ENCODE assay signal across 9 cellular contexts in the genomic region with DNA sequence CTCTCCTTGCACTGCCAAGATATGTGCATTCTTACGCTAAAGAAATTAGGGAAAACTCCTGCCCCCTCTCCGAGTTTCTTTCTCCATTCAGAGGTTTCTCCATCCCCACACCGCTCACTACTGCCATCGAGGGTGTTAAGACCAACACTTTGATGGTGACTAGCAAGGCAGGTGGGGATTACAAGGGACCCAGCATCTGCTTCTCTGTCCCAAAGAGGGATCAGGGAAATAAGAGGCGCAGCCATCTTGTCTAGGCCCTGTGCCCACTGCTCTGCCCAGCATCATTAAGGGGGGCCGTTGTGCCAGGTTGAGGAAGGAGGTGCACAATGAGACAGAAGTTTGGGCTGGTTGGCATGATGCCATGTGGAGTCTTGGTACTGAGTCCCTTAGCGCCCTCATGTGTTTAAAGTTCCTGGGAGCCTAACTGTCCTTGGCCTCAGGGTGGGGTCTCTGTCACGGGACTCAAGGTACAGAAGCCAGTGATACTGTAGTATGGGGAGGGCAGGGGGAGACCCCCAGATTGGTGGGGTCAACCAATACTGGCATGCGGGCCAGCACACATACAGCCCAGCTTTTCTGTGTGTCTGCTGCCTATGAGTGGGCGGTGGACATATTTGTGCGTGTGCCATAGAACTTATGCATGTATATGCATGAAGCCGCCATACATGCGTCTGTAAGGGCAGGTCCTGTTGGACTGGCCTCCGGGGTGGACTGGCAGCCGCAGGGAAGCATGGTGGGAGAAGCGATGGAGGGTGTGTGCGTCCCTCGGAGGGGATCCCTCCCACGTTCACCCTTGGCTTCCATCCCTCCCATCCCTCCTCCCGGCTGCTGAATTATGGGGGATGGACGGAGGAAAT. TPM values are rescaled to one million over a fixed set of nuclear protein-coding genes. Genes with fewer than 3 reads are reported as not detected.
DNase-seq lines count a peak whose midpoint lies in the region; ATAC-seq and TF ChIP-seq lines count a peak whose summit lies in the region.
"Had no signal": no experiment of that assay in that cellular context is flagged by ENCODE, and none has a peak within 500 bp of the region (broad histone marks: within the 10 kb centered on the region; RNA-seq: fewer than 3 reads in every experiment).

No MANE protein-coding gene starts in this region.

- TF ChIP-seq POLR2A in Peyer's patch (IDR thresholded peaks at IDR 0.05) = no peak

- H3K27ac ChIP-seq in Peyer's patch (peak overlapping the region in 2 of 4 donors; percentile 90 to 93), muscle layer of colon (ENCODE audit: low read depth, low read length) (no peak overlapping the region)

- H3K9me3 ChIP-seq in Peyer's patch (no peaks in the 10 kb centered on the region), muscle layer of colon (ENCODE audit: low read length) (no peaks in the 10 kb centered on the region)

- H3K27me3 ChIP-seq in Peyer's patch (peaks cover 0 to 45% of the 10 kb centered on the region in 2 donors), muscle layer of colon (ENCODE audit: control insufficient read depth in 1 of 2, insufficient read depth in 2 of 2, low read length in 2 of 2) (peaks cover 52% of the 10 kb centered on the region in 2 donors)

- peaks cover 18 to 67% (median 48%) of the 10 kb centered on the region in 4 donors for H3K4me1 ChIP-seq in Peyer's patch
- H3K4me1 ChIP-seq in muscle layer of colon (ENCODE audit: insufficient read depth, low read length) = peaks cover 45% of the 10 kb centered on the region

- peak in 1 of 6 experiments; percentile 15 for TF ChIP-seq CTCF in Peyer's patch (IDR thresholded peaks at IDR 0.05)
- no peak for TF ChIP-seq CTCF in omental fat pad (IDR thresholded peaks at IDR 0.05)

- DNase-seq in NCI-H1105 treated with DMSO at 0.1 percent for 48 hours (lab: John Stamatoyannopoulos, UW) (peak; percentile 34), NCI-H1105 (lab: John Stamatoyannopoulos, UW) (no peak), H4 (ENCODE audit: low spot score) (peak; percentile 54), Peyer's patch (peak; percentile 34 to 78 (median 59)), cerebellar cortex (ENCODE audit: low spot score) (peak; percentile 65), omental fat pad (ENCODE audit: low spot score) (no peak)

- H3K9ac ChIP-seq in muscle layer of colon (ENCODE audit: low read length) = no peak overlapping the region

- H3K36me3 ChIP-seq in Peyer's patch (no peaks in the 10 kb centered on the region), muscle layer of colon (ENCODE audit: insufficient read depth, low read length) (no peaks in the 10 kb centered on the region)

- peak overlapping the region in 3 of 4 donors; percentile 62 to 75 (median 62) for H3K4me3 ChIP-seq in Peyer's patch
- H3K4me3 ChIP-seq in muscle layer of colon (ENCODE audit: low read depth in 1 of 2, low read length in 2 of 2) = peak overlapping the region; percentile 77 to 94

- ATAC-seq in GM21390 (IDR thresholded peaks at IDR 0.05; ENCODE audit: unreplicated experiment) = no peak
- no peak for ATAC-seq in omental fat pad (ENCODE audit: low FRiP score)

RNA-seq across cellular contexts. Expression of gene EFNA3, which starts 5.5 kb away (rescaled TPM):
- 7.5 and 9.5 TPM in 2 replicates for total RNA-seq in H4 (2014; rRNA removed; shearing (Covaris generic))
- 1 to 10 TPM; 2.3 to 8.7 (median 5.3) TPM for total RNA-seq in Peyer's patch
- 1 to 10 TPM in 2 of 4 donors, under 1 TPM in 1, not detected in 1; 0.84 to 1.8 (median 1.6) TPM for total RNA-seq in omental fat pad

RNA-seq across cellular contexts. Expression of gene EFNA4, which starts 20.6 kb away (rescaled TPM):
- total RNA-seq in H4 (2014; rRNA removed; shearing (Covaris generic)) = 24.4 and 26.9 TPM in 2 replicates
- total RNA-seq in Peyer's patch (10 to 100 TPM in 3 of 4 donors, 1 to 10 TPM in 1; 2.5 to 39.6 (median 18.2) TPM), omental fat pad (1 to 10 TPM; 1.7 to 5.0 (median 4.4) TPM)

RNA-seq across cellular contexts. Expression of gene ADAM15, which starts 33.0 kb away (rescaled TPM):
- 51.8 and 64.3 TPM in 2 replicates for total RNA-seq in H4 (2014; rRNA removed; shearing (Covaris generic))
- 100 to 1,000 TPM; 111 to 191 (median 126) TPM for total RNA-seq in Peyer's patch
- 100 to 1,000 TPM; 116 to 262 (median 157) TPM for total RNA-seq in omental fat pad

RNA-seq across cellular contexts. Expression of gene EFNA1, which starts 43.6 kb away (rescaled TPM):
- 14.6 and 28.0 TPM in 2 replicates for total RNA-seq in H4 (2014; rRNA removed; shearing (Covaris generic))
- total RNA-seq in Peyer's patch (100 to 1,000 TPM in 3 of 4 donors, 10 to 100 TPM in 1; 13.2 to 166 (median 145) TPM), omental fat pad (10 to 100 TPM; 29.2 to 61.7 (median 56.7) TPM)

RNA-seq across cellular contexts. Expression of gene DCST1, which starts 50.5 kb away (rescaled TPM):
- not detected in 2 replicates for total RNA-seq in H4 (2014; rRNA removed; shearing (Covaris generic))
- total RNA-seq in Peyer's patch (1 to 10 TPM in 1 of 4 donors, under 1 TPM in 1, not detected in 2; 0.88 to 2.7 TPM), omental fat pad (not detected)
- total RNA-seq: frontal cortex had no signal

Comparison
In these comparisons a context has a peak if more than half of its experiments do, and no peak if none do; other contexts are left out.
1. DNase-seq: peak in NCI-H1105 treated with DMSO at 0.1 percent for 48 hours (single experiment), H4 (single experiment), Peyer's patch (3 of 3) and cerebellar cortex (single experiment); none in NCI-H1105 (single experiment) and omental fat pad (single experiment).